In the genomic region with DNA sequence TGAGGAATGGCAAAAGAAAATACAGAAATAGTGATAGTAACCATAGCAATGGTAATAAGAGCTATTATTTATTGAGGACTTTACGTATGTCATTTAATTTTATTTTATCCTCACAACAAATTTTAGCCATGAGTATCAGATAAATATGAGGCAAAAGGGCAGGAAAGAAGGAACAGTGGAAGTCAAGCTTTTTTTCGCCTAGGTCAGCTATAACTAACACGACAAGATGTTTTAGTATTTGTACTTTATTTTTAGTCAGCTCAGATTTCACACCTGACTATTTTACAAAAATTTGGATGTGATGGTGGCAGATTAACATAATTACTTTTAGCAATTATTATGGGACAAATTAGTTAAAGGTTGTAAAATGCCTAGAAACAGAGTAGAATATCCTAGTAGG, we compare ENCODE assay signal across 32 cellular contexts. TPM values are rescaled to one million over a fixed set of nuclear protein-coding genes. Genes with fewer than 3 reads are reported as not detected.
"Had no signal": no experiment of that assay in that cellular context is flagged by ENCODE, and none has a peak within 500 bp of the region (broad histone marks: within the 10 kb centered on the region; RNA-seq: fewer than 3 reads in every experiment).

No MANE protein-coding gene starts in this region.

- H3K27me3 Mint-ChIP-seq: activated B cell treated with CpG ODN at 0.5 μM for 24 hours; activated T-helper 17 cell treated with anti-CD3 and anti-CD28 coated beads, Interleukin-2, amount 50 U/mL, for 72 hours had no signal

- H3K4me1 Mint-ChIP-seq: activated B cell treated with CpG ODN at 0.5 μM for 24 hours had no signal

- H3K9me3 ChIP-seq: ascending aorta, body of pancreas had no signal

- H3K4me3 Mint-ChIP-seq: activated B cell treated with CpG ODN at 0.5 μM for 24 hours; activated CD4-positive, alpha-beta memory T cell treated with anti-CD3 and anti-CD28 coated beads for 36 hours; activated naive CD8-positive, alpha-beta T cell treated with anti-CD3 and anti-CD28 coated beads for 36 hours; activated T-helper 17 cell treated with anti-CD3 and anti-CD28 coated beads, Interleukin-2, amount 50 U/mL, for 72 hours had no signal

- H3K4me1 ChIP-seq: ascending aorta had no signal

- H3K27ac Mint-ChIP-seq: activated B cell treated with CpG ODN at 0.5 μM for 24 hours; activated CD4-positive, alpha-beta memory T cell treated with anti-CD3 and anti-CD28 coated beads for 36 hours; activated naive CD8-positive, alpha-beta T cell treated with anti-CD3 and anti-CD28 coated beads for 36 hours had no signal

- H3K9me3 Mint-ChIP-seq: activated B cell treated with CpG ODN at 0.5 μM for 24 hours; activated CD4-positive, alpha-beta memory T cell treated with anti-CD3 and anti-CD28 coated beads for 36 hours; activated naive CD8-positive, alpha-beta T cell treated with anti-CD3 and anti-CD28 coated beads for 36 hours; activated T-helper 17 cell treated with anti-CD3 and anti-CD28 coated beads, Interleukin-2, amount 50 U/mL, for 72 hours had no signal

- H3K36me3 ChIP-seq: ascending aorta had no signal

- DNase-seq: activated B cell treated with CpG ODN at 0.5 μM for 24 hours; activated CD4-positive, alpha-beta memory T cell treated with anti-CD3 and anti-CD28 coated beads for 36 hours; activated CD4-positive, alpha-beta T cell treated with anti-CD3 and anti-CD28 coated beads for 4 hours; activated CD4-positive, alpha-beta T cell treated with anti-CD3 and anti-CD28 coated beads, Interleukin-2, amount 50 U/mL, for 1 hour; activated CD4-positive, CD25-positive, alpha-beta regulatory T cell treated with anti-CD3 and anti-CD28 coated beads, Interleukin-2, amount 50 U/mL, for 72 hours; activated CD8-positive, alpha-beta memory T cell treated with anti-CD3 and anti-CD28 coated beads, Interleukin-2, amount 50 U/mL, for 4 hours; activated effector memory CD4-positive, alpha-beta T cell treated with anti-CD3 and anti-CD28 coated beads, Interleukin-2, amount 50 U/mL, for 16 hours; activated naive CD4-positive, alpha-beta T cell; activated naive CD4-positive, alpha-beta T cell treated with anti-CD3 and anti-CD28 coated beads, Interleukin-2, amount 50 U/mL, for 16 hours; activated naive CD8-positive, alpha-beta T cell treated with anti-CD3 and anti-CD28 coated beads for 36 hours; activated T-cell treated with anti-CD3 and anti-CD28 coated beads, Interleukin-2, amount 50 U/mL, for 48 hours; body of pancreas; caudate nucleus; KG1; MM.1S; MV-4-11; NCI-H1092; NCI-H1436 treated with DMSO at 0.1 percent for 48 hours; NCI-H1694 treated with DMSO at 0.1 percent for 48 hours; NCI-H2029; NCI-H345; NCI-H524 treated with DMSO at 0.1 percent for 48 hours; Right ventricle myocardium superior; SW 1271; T-helper 1 cell; T-helper 2 cell; T-helper 9 cell had no signal

- H3K27ac ChIP-seq: ascending aorta, body of pancreas, RWPE1, VCaP had no signal

- H3K36me3 Mint-ChIP-seq: activated CD4-positive, alpha-beta memory T cell treated with anti-CD3 and anti-CD28 coated beads for 36 hours; activated naive CD8-positive, alpha-beta T cell treated with anti-CD3 and anti-CD28 coated beads for 36 hours had no signal

- ATAC-seq: body of pancreas had no signal

- H3K27me3 ChIP-seq: ascending aorta, body of pancreas had no signal

- H3K4me3 ChIP-seq: ascending aorta, body of pancreas had no signal

RNA-seq across cellular contexts. Expression of a gene that starts 34.8 kb away (rescaled TPM):
- total RNA-seq: activated naive CD8-positive, alpha-beta T cell treated with anti-CD3 and anti-CD28 coated beads for 36 hours; NCI-H460 had no signal

RNA-seq across cellular contexts. Expression of a gene that starts 49.3 kb away (rescaled TPM):
- total RNA-seq: ascending aorta, NCI-H460, Right ventricle myocardium superior had no signal

RNA-seq across cellular contexts. Expression of a gene that starts 49.7 kb away (rescaled TPM):
- total RNA-seq: NCI-H460 had no signal
